ENCODE assay signal across 1 cellular context in the genomic region with DNA sequence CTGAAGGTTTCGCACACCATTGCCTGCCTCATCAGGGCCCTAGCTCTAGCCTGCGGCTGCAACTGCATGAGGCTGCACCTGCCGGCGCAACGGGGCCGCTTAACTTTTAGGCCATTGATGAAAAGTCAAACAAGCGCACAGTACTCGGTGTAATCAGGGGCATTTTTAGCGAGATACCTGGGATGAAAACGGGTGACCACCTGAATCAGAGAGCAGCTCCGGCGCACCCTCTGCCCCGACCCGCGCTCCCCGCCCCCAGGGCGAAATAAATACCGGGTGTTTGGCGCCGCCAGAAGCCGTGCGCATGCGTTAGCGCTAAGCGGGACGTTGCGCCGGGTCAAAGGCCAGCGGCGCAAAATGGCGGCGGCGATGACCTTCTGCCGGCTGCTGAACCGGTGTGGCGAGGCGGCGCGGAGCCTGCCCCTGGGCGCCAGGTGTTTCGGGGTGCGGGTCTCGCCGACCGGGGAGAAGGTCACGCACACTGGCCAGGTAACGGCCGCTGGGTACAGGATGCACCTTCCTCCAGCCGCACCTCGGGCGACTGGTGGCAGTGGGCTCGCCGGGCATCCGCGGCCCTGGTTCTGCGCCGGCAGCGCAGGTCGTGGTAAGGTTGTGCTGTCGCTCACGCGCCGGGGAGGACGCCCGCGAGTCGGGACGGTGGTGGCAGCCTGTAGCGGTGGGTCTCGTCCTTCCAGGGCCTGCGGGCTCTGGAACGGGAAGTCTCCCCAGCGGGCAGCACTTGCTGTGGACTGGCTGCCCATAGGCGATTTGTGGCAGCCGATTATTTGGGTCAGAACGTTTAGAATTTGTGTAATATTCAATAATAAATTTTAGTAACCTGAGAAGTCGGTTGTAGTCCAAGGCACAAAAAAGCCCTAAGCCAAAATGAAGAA.
TF ChIP-seq lines count a peak whose summit lies in the region.

A gene (plus strand): TSS at position 347 of the 893 bp plus-strand sequence. CDS start 11 bp downstream, at position 358.

TF ChIP-seq in K562, 482 proteins besides CTCF, POLR2A, EP300 and RAD21 (continued from another document and continues in another):
- TF ChIP-seq, protein P1, sequence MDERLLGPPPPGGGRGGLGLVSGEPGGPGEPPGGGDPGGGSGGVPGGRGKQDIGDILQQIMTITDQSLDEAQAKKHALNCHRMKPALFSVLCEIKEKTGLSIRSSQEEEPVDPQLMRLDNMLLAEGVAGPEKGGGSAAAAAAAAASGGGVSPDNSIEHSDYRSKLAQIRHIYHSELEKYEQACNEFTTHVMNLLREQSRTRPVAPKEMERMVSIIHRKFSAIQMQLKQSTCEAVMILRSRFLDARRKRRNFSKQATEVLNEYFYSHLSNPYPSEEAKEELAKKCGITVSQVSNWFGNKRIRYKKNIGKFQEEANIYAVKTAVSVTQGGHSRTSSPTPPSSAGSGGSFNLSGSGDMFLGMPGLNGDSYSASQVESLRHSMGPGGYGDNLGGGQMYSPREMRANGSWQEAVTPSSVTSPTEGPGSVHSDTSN (CRISPR knock-in tag; IDR thresholded peaks at IDR 0.05; ENCODE audit: low read depth), result no peak
- TF ChIP-seq, protein P1 (tag; conservative IDR thresholded peaks at IDR 0.05; ENCODE audit: low read depth), result no peak
- TF ChIP-seq SMAD2 (IDR thresholded peaks at IDR 0.05; ENCODE audit: low read depth, low read length) (no peak), TAF9B (IDR thresholded peaks at IDR 0.05; ENCODE audit: partially characterized antibody) (peak; percentile 95), XRCC3 (IDR thresholded peaks at IDR 0.05) (no peak), NUFIP1 (IDR thresholded peaks at IDR 0.05; ENCODE audit: partially characterized antibody) (no peak), ZNF232 (CRISPR knock-in tag; IDR thresholded peaks at IDR 0.05) (no peak), GTF2E2 (tag; IDR thresholded peaks at IDR 0.05) (peak; percentile 74), ZNF224 (CRISPR knock-in tag; IDR thresholded peaks at IDR 0.05) (no peak), ELF2 (CRISPR knock-in tag; IDR thresholded peaks at IDR 0.05) (0 out of 2 replicates have a peak, but pooled peaks have one; percentile 42), HDAC2 (IDR thresholded peaks at IDR 0.05) (0 out of 2 replicates have a peak, but pooled peaks have one; percentile 8), HDAC3 (IDR thresholded peaks at IDR 0.05; ENCODE audit: borderline replicate concordance, partially characterized antibody) (no peak), HMG20A (CRISPR knock-in tag; conservative IDR thresholded peaks at IDR 0.05) (no peak), E2F3 (CRISPR knock-in tag; IDR thresholded peaks at IDR 0.05) (0 out of 2 replicates have a peak, but pooled peaks have one; percentile 61), SRSF1 (IDR thresholded peaks at IDR 0.05; ENCODE audit: low read depth, low read length) (peak; percentile 82; the same call in 1 of the 2 replicates), NCOA1 (IDR thresholded peaks at IDR 0.05; ENCODE audit: low read depth) (no peak), MIER1 (IDR thresholded peaks at IDR 0.05; ENCODE audit: low read depth) (no peak), RNF2 (IDR thresholded peaks at IDR 0.05) (no peak; the same call in 1 of the 2 replicates), ETV5 (CRISPR knock-in tag; IDR thresholded peaks at IDR 0.05; ENCODE audit: low read depth) (0 out of 2 replicates have a peak, but pooled peaks have one; percentile 31), ARHGAP35 (IDR thresholded peaks at IDR 0.05; ENCODE audit: partially characterized antibody) (no peak), NR2C1 (IDR thresholded peaks at IDR 0.05) (peak; percentile 98), NR2C1 (tag; IDR thresholded peaks at IDR 0.05) (peak; percentile 99), ZNF282 (CRISPR knock-in tag; IDR thresholded peaks at IDR 0.05) (no peak), RFX5 (IDR thresholded peaks at IDR 0.05; ENCODE audit: low read depth, low read length) (no peak), ZNF143 (CRISPR knock-in tag; IDR thresholded peaks at IDR 0.05) (no peak), WHSC1 (IDR thresholded peaks at IDR 0.05; ENCODE audit: low read length) (no peak), DDX20 (tag; IDR thresholded peaks at IDR 0.05; ENCODE audit: low read depth) (no peak)
- TF ChIP-seq, protein P2, sequence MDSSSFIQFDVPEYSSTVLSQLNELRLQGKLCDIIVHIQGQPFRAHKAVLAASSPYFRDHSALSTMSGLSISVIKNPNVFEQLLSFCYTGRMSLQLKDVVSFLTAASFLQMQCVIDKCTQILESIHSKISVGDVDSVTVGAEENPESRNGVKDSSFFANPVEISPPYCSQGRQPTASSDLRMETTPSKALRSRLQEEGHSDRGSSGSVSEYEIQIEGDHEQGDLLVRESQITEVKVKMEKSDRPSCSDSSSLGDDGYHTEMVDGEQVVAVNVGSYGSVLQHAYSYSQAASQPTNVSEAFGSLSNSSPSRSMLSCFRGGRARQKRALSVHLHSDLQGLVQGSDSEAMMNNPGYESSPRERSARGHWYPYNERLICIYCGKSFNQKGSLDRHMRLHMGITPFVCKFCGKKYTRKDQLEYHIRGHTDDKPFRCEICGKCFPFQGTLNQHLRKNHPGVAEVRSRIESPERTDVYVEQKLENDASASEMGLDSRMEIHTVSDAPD (CRISPR knock-in tag; IDR thresholded peaks at IDR 0.05), result no peak
- TF ChIP-seq, protein P3, sequence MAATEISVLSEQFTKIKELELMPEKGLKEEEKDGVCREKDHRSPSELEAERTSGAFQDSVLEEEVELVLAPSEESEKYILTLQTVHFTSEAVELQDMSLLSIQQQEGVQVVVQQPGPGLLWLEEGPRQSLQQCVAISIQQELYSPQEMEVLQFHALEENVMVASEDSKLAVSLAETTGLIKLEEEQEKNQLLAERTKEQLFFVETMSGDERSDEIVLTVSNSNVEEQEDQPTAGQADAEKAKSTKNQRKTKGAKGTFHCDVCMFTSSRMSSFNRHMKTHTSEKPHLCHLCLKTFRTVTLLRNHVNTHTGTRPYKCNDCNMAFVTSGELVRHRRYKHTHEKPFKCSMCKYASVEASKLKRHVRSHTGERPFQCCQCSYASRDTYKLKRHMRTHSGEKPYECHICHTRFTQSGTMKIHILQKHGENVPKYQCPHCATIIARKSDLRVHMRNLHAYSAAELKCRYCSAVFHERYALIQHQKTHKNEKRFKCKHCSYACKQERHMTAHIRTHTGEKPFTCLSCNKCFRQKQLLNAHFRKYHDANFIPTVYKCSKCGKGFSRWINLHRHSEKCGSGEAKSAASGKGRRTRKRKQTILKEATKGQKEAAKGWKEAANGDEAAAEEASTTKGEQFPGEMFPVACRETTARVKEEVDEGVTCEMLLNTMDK (IDR thresholded peaks at IDR 0.05; ENCODE audit: borderline replicate concordance, insufficient read depth, low read depth, low read length, poor library complexity, severe bottlenecking), result no peak
- TF ChIP-seq, protein P4, sequence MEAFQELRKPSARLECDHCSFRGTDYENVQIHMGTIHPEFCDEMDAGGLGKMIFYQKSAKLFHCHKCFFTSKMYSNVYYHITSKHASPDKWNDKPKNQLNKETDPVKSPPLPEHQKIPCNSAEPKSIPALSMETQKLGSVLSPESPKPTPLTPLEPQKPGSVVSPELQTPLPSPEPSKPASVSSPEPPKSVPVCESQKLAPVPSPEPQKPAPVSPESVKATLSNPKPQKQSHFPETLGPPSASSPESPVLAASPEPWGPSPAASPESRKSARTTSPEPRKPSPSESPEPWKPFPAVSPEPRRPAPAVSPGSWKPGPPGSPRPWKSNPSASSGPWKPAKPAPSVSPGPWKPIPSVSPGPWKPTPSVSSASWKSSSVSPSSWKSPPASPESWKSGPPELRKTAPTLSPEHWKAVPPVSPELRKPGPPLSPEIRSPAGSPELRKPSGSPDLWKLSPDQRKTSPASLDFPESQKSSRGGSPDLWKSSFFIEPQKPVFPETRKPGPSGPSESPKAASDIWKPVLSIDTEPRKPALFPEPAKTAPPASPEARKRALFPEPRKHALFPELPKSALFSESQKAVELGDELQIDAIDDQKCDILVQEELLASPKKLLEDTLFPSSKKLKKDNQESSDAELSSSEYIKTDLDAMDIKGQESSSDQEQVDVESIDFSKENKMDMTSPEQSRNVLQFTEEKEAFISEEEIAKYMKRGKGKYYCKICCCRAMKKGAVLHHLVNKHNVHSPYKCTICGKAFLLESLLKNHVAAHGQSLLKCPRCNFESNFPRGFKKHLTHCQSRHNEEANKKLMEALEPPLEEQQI (IDR thresholded peaks at IDR 0.05), result no peak
- TF ChIP-seq, protein P5, sequence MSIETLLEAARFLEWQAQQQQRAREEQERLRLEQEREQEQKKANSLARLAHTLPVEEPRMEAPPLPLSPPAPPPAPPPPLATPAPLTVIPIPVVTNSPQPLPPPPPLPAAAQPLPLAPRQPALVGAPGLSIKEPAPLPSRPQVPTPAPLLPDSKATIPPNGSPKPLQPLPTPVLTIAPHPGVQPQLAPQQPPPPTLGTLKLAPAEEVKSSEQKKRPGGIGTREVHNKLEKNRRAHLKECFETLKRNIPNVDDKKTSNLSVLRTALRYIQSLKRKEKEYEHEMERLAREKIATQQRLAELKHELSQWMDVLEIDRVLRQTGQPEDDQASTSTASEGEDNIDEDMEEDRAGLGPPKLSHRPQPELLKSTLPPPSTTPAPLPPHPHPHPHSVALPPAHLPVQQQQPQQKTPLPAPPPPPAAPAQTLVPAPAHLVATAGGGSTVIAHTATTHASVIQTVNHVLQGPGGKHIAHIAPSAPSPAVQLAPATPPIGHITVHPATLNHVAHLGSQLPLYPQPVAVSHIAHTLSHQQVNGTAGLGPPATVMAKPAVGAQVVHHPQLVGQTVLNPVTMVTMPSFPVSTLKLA (conservative IDR thresholded peaks at IDR 0.05), result peak; percentile 61 to 82; a peak in 3 of 4 replicates
- TF ChIP-seq, protein P6, sequence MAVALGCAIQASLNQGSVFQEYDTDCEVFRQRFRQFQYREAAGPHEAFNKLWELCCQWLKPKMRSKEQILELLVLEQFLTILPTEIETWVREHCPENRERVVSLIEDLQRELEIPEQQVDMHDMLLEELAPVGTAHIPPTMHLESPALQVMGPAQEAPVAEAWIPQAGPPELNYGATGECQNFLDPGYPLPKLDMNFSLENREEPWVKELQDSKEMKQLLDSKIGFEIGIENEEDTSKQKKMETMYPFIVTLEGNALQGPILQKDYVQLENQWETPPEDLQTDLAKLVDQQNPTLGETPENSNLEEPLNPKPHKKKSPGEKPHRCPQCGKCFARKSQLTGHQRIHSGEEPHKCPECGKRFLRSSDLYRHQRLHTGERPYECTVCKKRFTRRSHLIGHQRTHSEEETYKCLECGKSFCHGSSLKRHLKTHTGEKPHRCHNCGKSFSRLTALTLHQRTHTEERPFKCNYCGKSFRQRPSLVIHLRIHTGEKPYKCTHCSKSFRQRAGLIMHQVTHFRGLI (CRISPR knock-in tag; IDR thresholded peaks at IDR 0.05), result no peak
- TF ChIP-seq, protein P7, sequence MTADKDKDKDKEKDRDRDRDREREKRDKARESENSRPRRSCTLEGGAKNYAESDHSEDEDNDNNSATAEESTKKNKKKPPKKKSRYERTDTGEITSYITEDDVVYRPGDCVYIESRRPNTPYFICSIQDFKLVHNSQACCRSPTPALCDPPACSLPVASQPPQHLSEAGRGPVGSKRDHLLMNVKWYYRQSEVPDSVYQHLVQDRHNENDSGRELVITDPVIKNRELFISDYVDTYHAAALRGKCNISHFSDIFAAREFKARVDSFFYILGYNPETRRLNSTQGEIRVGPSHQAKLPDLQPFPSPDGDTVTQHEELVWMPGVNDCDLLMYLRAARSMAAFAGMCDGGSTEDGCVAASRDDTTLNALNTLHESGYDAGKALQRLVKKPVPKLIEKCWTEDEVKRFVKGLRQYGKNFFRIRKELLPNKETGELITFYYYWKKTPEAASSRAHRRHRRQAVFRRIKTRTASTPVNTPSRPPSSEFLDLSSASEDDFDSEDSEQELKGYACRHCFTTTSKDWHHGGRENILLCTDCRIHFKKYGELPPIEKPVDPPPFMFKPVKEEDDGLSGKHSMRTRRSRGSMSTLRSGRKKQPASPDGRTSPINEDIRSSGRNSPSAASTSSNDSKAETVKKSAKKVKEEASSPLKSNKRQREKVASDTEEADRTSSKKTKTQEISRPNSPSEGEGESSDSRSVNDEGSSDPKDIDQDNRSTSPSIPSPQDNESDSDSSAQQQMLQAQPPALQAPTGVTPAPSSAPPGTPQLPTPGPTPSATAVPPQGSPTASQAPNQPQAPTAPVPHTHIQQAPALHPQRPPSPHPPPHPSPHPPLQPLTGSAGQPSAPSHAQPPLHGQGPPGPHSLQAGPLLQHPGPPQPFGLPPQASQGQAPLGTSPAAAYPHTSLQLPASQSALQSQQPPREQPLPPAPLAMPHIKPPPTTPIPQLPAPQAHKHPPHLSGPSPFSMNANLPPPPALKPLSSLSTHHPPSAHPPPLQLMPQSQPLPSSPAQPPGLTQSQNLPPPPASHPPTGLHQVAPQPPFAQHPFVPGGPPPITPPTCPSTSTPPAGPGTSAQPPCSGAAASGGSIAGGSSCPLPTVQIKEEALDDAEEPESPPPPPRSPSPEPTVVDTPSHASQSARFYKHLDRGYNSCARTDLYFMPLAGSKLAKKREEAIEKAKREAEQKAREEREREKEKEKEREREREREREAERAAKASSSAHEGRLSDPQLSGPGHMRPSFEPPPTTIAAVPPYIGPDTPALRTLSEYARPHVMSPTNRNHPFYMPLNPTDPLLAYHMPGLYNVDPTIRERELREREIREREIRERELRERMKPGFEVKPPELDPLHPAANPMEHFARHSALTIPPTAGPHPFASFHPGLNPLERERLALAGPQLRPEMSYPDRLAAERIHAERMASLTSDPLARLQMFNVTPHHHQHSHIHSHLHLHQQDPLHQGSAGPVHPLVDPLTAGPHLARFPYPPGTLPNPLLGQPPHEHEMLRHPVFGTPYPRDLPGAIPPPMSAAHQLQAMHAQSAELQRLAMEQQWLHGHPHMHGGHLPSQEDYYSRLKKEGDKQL (CRISPR knock-in tag; IDR thresholded peaks at IDR 0.05; ENCODE audit: borderline replicate concordance), result no peak
- TF ChIP-seq, protein P8, sequence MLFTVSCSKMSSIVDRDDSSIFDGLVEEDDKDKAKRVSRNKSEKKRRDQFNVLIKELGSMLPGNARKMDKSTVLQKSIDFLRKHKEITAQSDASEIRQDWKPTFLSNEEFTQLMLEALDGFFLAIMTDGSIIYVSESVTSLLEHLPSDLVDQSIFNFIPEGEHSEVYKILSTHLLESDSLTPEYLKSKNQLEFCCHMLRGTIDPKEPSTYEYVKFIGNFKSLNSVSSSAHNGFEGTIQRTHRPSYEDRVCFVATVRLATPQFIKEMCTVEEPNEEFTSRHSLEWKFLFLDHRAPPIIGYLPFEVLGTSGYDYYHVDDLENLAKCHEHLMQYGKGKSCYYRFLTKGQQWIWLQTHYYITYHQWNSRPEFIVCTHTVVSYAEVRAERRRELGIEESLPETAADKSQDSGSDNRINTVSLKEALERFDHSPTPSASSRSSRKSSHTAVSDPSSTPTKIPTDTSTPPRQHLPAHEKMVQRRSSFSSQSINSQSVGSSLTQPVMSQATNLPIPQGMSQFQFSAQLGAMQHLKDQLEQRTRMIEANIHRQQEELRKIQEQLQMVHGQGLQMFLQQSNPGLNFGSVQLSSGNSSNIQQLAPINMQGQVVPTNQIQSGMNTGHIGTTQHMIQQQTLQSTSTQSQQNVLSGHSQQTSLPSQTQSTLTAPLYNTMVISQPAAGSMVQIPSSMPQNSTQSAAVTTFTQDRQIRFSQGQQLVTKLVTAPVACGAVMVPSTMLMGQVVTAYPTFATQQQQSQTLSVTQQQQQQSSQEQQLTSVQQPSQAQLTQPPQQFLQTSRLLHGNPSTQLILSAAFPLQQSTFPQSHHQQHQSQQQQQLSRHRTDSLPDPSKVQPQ (CRISPR knock-in tag; IDR thresholded peaks at IDR 0.05; ENCODE audit: borderline replicate concordance), result no peak
